ENCODE assay signal across 9 cellular contexts in genomic region chr7:5523052-5523711, GRCh38. TPM values are rescaled to one million over a fixed set of nuclear protein-coding genes. Genes with fewer than 3 reads are reported as not detected.
DNase-seq lines count a peak whose midpoint lies in the region; ATAC-seq and TF ChIP-seq lines count a peak whose summit lies in the region.
"Had no signal": no experiment of that assay in that cellular context is flagged by ENCODE, and none has a peak within 500 bp of the region (broad histone marks: within the 10 kb centered on the region; RNA-seq: fewer than 3 reads in every experiment).

No MANE protein-coding gene starts in this region.

- H3K27me3 Mint-ChIP-seq in activated CD8-positive, alpha-beta memory T cell treated with anti-CD3 and anti-CD28 coated beads, Interleukin-2, amount 10 ng/mL, durations not matched to agents 7 days and 5 days, result no peaks in the 10 kb centered on the region
- H3K27me3 Mint-ChIP-seq in endothelial cell (ENCODE audit: unreplicated experiment), result peaks cover 83% of the 10 kb centered on the region

- peak; percentile 6 for ATAC-seq in activated CD8-positive, alpha-beta memory T cell treated with anti-CD3 and anti-CD28 coated beads, Interleukin-2, amount 10 ng/mL, durations not matched to agents 7 days and 5 days
- ATAC-seq in stimulated activated effector memory CD8-positive, alpha-beta T cell treated with anti-CD3 and anti-CD28 coated beads, Interleukin-12 subunit alpha, Interleukin-12 subunit beta, amount 100 ng/mL, for 72 hours, result peak; percentile 3
- ATAC-seq in HG03135 (IDR thresholded peaks at IDR 0.05; ENCODE audit: unreplicated experiment) (no peak), GM21526 (IDR thresholded peaks at IDR 0.05; ENCODE audit: low FRiP score, unreplicated experiment) (no peak)

- in situ Hi-C loops in SK-MEL-5 (cut with HindIII; ENCODE audit: low pct_unique_long_range_greater_than_20kb, low sequenced_read_pairs), result no loop called here

- H3K36me3 Mint-ChIP-seq in activated CD8-positive, alpha-beta memory T cell treated with anti-CD3 and anti-CD28 coated beads, Interleukin-2, amount 10 ng/mL, durations not matched to agents 7 days and 5 days, result peaks cover 36% of the 10 kb centered on the region
- peaks cover 44% of the 10 kb centered on the region for H3K36me3 Mint-ChIP-seq in endothelial cell (ENCODE audit: low read depth, unreplicated experiment)
- H3K36me3 Mint-ChIP-seq in stimulated activated effector memory CD8-positive, alpha-beta T cell treated with anti-CD3 and anti-CD28 coated beads, Interleukin-12 subunit alpha, Interleukin-12 subunit beta, amount 100 ng/mL, for 72 hours, result peaks cover 72% of the 10 kb centered on the region

- H3K4me3 Mint-ChIP-seq in activated CD8-positive, alpha-beta memory T cell treated with anti-CD3 and anti-CD28 coated beads, Interleukin-2, amount 10 ng/mL, durations not matched to agents 7 days and 5 days, result peak overlapping the region; percentile 16
- peak overlapping the region; percentile 80 for H3K4me3 Mint-ChIP-seq in endothelial cell (ENCODE audit: unreplicated experiment)
- H3K4me3 Mint-ChIP-seq in stimulated activated effector memory CD8-positive, alpha-beta T cell treated with anti-CD3 and anti-CD28 coated beads, Interleukin-12 subunit alpha, Interleukin-12 subunit beta, amount 100 ng/mL, for 72 hours, result no peak overlapping the region

- CTCF ChIA-PET in activated CD8-positive, alpha-beta memory T cell treated with anti-CD3 and anti-CD28 coated beads, Interleukin-2, amount 10 ng/mL, durations not matched to agents 7 days and 5 days (lab: Charles Lee), result interaction anchor here (1.4 to 5.1 kb wide), 2 partner anchors 29 to 35 kb away, joined by 3 to 46 read pairs; no protein-coding TSS in a partner anchor

- no peaks in the 10 kb centered on the region for H3K9me3 Mint-ChIP-seq in activated CD8-positive, alpha-beta memory T cell treated with anti-CD3 and anti-CD28 coated beads, Interleukin-2, amount 10 ng/mL, durations not matched to agents 7 days and 5 days (ENCODE audit: low read depth)
- peaks cover 4% of the 10 kb centered on the region for H3K9me3 Mint-ChIP-seq in endothelial cell (ENCODE audit: unreplicated experiment)
- H3K9me3 Mint-ChIP-seq in stimulated activated effector memory CD8-positive, alpha-beta T cell treated with anti-CD3 and anti-CD28 coated beads, Interleukin-12 subunit alpha, Interleukin-12 subunit beta, amount 100 ng/mL, for 72 hours, result no peaks in the 10 kb centered on the region

- H3K27ac Mint-ChIP-seq in activated CD8-positive, alpha-beta memory T cell treated with anti-CD3 and anti-CD28 coated beads, Interleukin-2, amount 10 ng/mL, durations not matched to agents 7 days and 5 days, result peak overlapping the region; percentile 72
- H3K27ac Mint-ChIP-seq in endothelial cell (ENCODE audit: unreplicated experiment), result peak overlapping the region; percentile 84
- peak overlapping the region; percentile 99 for H3K27ac Mint-ChIP-seq in stimulated activated effector memory CD8-positive, alpha-beta T cell treated with anti-CD3 and anti-CD28 coated beads, Interleukin-12 subunit alpha, Interleukin-12 subunit beta, amount 100 ng/mL, for 72 hours

- DNase-seq in activated CD8-positive, alpha-beta memory T cell treated with anti-CD3 and anti-CD28 coated beads, Interleukin-2, amount 10 ng/mL, durations not matched to agents 7 days and 5 days, result peak; percentile 55
- no peak for DNase-seq in activated CD8-positive, alpha-beta memory T cell treated with anti-CD3 and anti-CD28 coated beads for 24 hours
- peak; percentile 28 for DNase-seq in SK-MEL-5 (ENCODE audit: low read depth, low spot score)
- DNase-seq in endothelial cell (ENCODE audit: low spot score), result no peak
- peak in 1 of 2 donors; percentile 75 for DNase-seq in stimulated activated effector memory CD8-positive, alpha-beta T cell treated with anti-CD3 and anti-CD28 coated beads, Interleukin-12 subunit alpha, Interleukin-12 subunit beta, amount 100 ng/mL, for 72 hours (ENCODE audit: low spot score in 2 of 2)
- no peak for DNase-seq in activated CD4-positive, CD25-positive, alpha-beta regulatory T cell (lab: John Stamatoyannopoulos, UW)
- DNase-seq: MV-4-11 had no signal

- peaks cover 30% of the 10 kb centered on the region for H3K4me1 Mint-ChIP-seq in activated CD8-positive, alpha-beta memory T cell treated with anti-CD3 and anti-CD28 coated beads, Interleukin-2, amount 10 ng/mL, durations not matched to agents 7 days and 5 days
- H3K4me1 Mint-ChIP-seq in endothelial cell (ENCODE audit: unreplicated experiment), result peaks cover 21% of the 10 kb centered on the region
- peaks cover 43% of the 10 kb centered on the region for H3K4me1 Mint-ChIP-seq in stimulated activated effector memory CD8-positive, alpha-beta T cell treated with anti-CD3 and anti-CD28 coated beads, Interleukin-12 subunit alpha, Interleukin-12 subunit beta, amount 100 ng/mL, for 72 hours

- no peak for TF ChIP-seq CTCF in endothelial cell (IDR thresholded peaks at IDR 0.05; ENCODE audit: unreplicated experiment)

RNA-seq across cellular contexts. Expression of gene ACTB, which starts 7.2 kb away (rescaled TPM):
- over 10,000 TPM; 10,813 to 11,083 TPM for total RNA-seq in activated CD8-positive, alpha-beta memory T cell treated with anti-CD3 and anti-CD28 coated beads, Interleukin-2, amount 10 ng/mL, durations not matched to agents 7 days and 5 days
- total RNA-seq in SK-MEL-5 (2014; rRNA removed; shearing (Covaris generic)), result 2,003 and 2,103 TPM in 2 replicates
- polyA plus RNA-seq in SK-MEL-5 (2015; cell fraction: cytosol; rRNA removed), result 4,509 and 4,589 TPM in 2 replicates
- polyA plus RNA-seq in SK-MEL-5 (2015; cell fraction: nucleus; rRNA removed), result 1,180 and 1,505 TPM in 2 replicates
- 5,848 TPM for total RNA-seq in endothelial cell (ENCODE audit: unreplicated experiment)

RNA-seq across cellular contexts. Expression of gene FBXL18, which starts 9.6 kb away (rescaled TPM):
- 10 to 100 TPM; 14.2 to 14.3 TPM for total RNA-seq in activated CD8-positive, alpha-beta memory T cell treated with anti-CD3 and anti-CD28 coated beads, Interleukin-2, amount 10 ng/mL, durations not matched to agents 7 days and 5 days
- 2.2 and 3.0 TPM in 2 replicates for total RNA-seq in SK-MEL-5 (2014; rRNA removed; shearing (Covaris generic))
- polyA plus RNA-seq in SK-MEL-5 (2015; cell fraction: cytosol; rRNA removed), result 19.2 and 20.7 TPM in 2 replicates
- 10.8 and 15.1 TPM in 2 replicates for polyA plus RNA-seq in SK-MEL-5 (2015; cell fraction: nucleus; rRNA removed)
- total RNA-seq in endothelial cell (ENCODE audit: unreplicated experiment), result 14.5 TPM

Comparison
In these comparisons a context has a peak if more than half of its experiments do, and no peak if none do; other contexts are left out.
1. DNase-seq: peak in activated CD8-positive, alpha-beta memory T cell treated with anti-CD3 and anti-CD28 coated beads, Interleukin-2, amount 10 ng/mL, durations not matched to agents 7 days and 5 days (single experiment) and SK-MEL-5 (single experiment); none in activated CD8-positive, alpha-beta memory T cell treated with anti-CD3 and anti-CD28 coated beads for 24 hours (single experiment), endothelial cell (single experiment) and activated CD4-positive, CD25-positive, alpha-beta regulatory T cell (0 of 4).
2. ATAC-seq: peak in activated CD8-positive, alpha-beta memory T cell treated with anti-CD3 and anti-CD28 coated beads, Interleukin-2, amount 10 ng/mL, durations not matched to agents 7 days and 5 days (single experiment) and stimulated activated effector memory CD8-positive, alpha-beta T cell treated with anti-CD3 and anti-CD28 coated beads, Interleukin-12 subunit alpha, Interleukin-12 subunit beta, amount 100 ng/mL, for 72 hours (single experiment); none in HG03135 (single experiment) and GM21526 (single experiment).
3. Peak in every context shown above with its lines, with median percentiles within 50 percentile points of each other: H3K27ac Mint-ChIP-seq.